16 cellular contexts compared by ENCODE assay signal in the genomic region with DNA sequence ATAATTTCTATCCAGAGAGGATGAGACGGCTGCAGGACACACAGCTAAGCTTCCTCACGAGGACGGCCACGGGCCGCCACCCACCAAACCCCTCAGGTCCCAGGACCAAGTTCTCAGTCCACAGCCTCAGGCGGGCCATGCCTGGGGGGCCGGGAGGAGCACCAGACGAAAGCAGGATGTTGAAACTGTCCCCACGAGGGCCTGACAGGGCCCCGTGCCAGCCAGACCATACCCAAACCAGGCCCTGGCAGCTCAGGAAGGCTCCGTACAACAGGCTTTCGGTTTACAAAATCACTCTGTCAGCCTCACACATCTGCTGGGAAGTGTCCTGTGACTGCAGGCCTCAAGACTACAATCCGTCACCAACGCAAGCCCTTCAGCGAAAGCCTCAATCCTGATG. TPM values are rescaled to one million over a fixed set of nuclear protein-coding genes. Genes with fewer than 3 reads are reported as not detected.
DNase-seq lines count a peak whose midpoint lies in the region; ATAC-seq and TF ChIP-seq lines count a peak whose summit lies in the region.
"Had no signal": no experiment of that assay in that cellular context is flagged by ENCODE, and none has a peak within 500 bp of the region (broad histone marks: within the 10 kb centered on the region; RNA-seq: fewer than 3 reads in every experiment).

No MANE protein-coding gene starts in this region.

- intact Hi-C loops in CD14-positive monocyte (cut with micrococcal nuclease) = loop anchor here (1.0 to 5.0 kb wide), 2 partner anchors 35 to 37 kb away; no protein-coding TSS in a partner anchor

- peaks cover 0 to 4% (median 0%) of the 10 kb centered on the region in 3 donors for H3K27me3 Mint-ChIP-seq in CD14-positive monocyte (ENCODE audit: low read depth in 3 of 3)
- H3K27me3 Mint-ChIP-seq: activated T-helper 17 cell treated with anti-CD3 and anti-CD28 coated beads, Interleukin-2, amount 50 U/mL, for 72 hours; brain; CD8-positive, alpha-beta memory T cell had no signal

- H3K27ac Mint-ChIP-seq in CD14-positive monocyte = peak overlapping the region; percentile 90 to 96 (median 95)
- H3K27ac Mint-ChIP-seq: activated T-helper 17 cell treated with anti-CD3 and anti-CD28 coated beads, Interleukin-2, amount 50 U/mL, for 72 hours; brain; CD8-positive, alpha-beta memory T cell; GM23338 had no signal

- TF ChIP-seq CTCF in CD14-positive monocyte (IDR thresholded peaks at IDR 0.05) = no peak

- H3K4me3 Mint-ChIP-seq in CD14-positive monocyte = peak overlapping the region in 1 of 2 donors; percentile 16
- H3K4me3 Mint-ChIP-seq: activated T-helper 17 cell treated with anti-CD3 and anti-CD28 coated beads, Interleukin-2, amount 50 U/mL, for 72 hours; brain; CD8-positive, alpha-beta memory T cell; GM23338 had no signal

- H3K4me1 Mint-ChIP-seq in CD14-positive monocyte = peaks cover 25% of the 10 kb centered on the region
- H3K4me1 Mint-ChIP-seq: activated T-helper 17 cell treated with anti-CD3 and anti-CD28 coated beads, Interleukin-2, amount 50 U/mL, for 72 hours; brain; CD8-positive, alpha-beta memory T cell; GM23338 had no signal

- DNase-seq in CD14-positive monocyte (ENCODE audit: low spot score) (peak; percentile 84), RPMI7951 (ENCODE audit: low read depth) (peak; percentile 56), medulla oblongata (ENCODE audit: extremely low spot score) (peak; percentile 70), HuH-7.5 (ENCODE audit: low spot score) (no peak)
- DNase-seq: activated CD4-positive, CD25-positive, alpha-beta regulatory T cell treated with anti-CD3 and anti-CD28 coated beads, Interleukin-2, amount 50 U/mL, for 72 hours; CD8-positive, alpha-beta memory T cell; foreskin keratinocyte; NCI-H1417 treated with DMSO at 0.1 percent for 48 hours; NCI-H748 treated with DMSO at 0.1 percent for 48 hours; occipital lobe had no signal

- no peaks in the 10 kb centered on the region for H3K9me3 Mint-ChIP-seq in CD14-positive monocyte
- H3K9me3 Mint-ChIP-seq: activated T-helper 17 cell treated with anti-CD3 and anti-CD28 coated beads, Interleukin-2, amount 50 U/mL, for 72 hours; brain; CD8-positive, alpha-beta memory T cell; GM23338 had no signal

- ATAC-seq in HG03280 (IDR thresholded peaks at IDR 0.05; ENCODE audit: unreplicated experiment) (no peak), HG03457 (IDR thresholded peaks at IDR 0.05; ENCODE audit: unreplicated experiment) (no peak)
- ATAC-seq: activated T-helper 17 cell treated with anti-CD3 and anti-CD28 coated beads, Interleukin-2, amount 50 U/mL, for 72 hours; GM23338 had no signal

- H3K36me3 Mint-ChIP-seq in CD14-positive monocyte = peaks cover 72 to 81% of the 10 kb centered on the region in 2 donors

RNA-seq across cellular contexts. Expression of gene TUBGCP2, which starts 14.5 kb away (rescaled TPM):
- 10 to 100 TPM; 25.9 to 39.3 TPM for polyA plus RNA-seq in CD14-positive monocyte
- total RNA-seq in RPMI7951 (2014; rRNA removed; shearing (Covaris generic)) = 42.0 and 43.3 TPM in 2 replicates

RNA-seq across cellular contexts. Expression of gene ZNF511, which starts 14.5 kb away (rescaled TPM):
- 100 to 1,000 TPM in 1 of 2 donors, 10 to 100 TPM in 1; 84.7 to 118 TPM for polyA plus RNA-seq in CD14-positive monocyte
- 33.9 and 57.6 TPM in 2 replicates for total RNA-seq in RPMI7951 (2014; rRNA removed; shearing (Covaris generic))

RNA-seq across cellular contexts. Expression of gene ADAM8, which starts 17.5 kb away (rescaled TPM):
- polyA plus RNA-seq in CD14-positive monocyte = 10 to 100 TPM; 32.7 to 72.8 TPM
- total RNA-seq in RPMI7951 (2014; rRNA removed; shearing (Covaris generic)) = 3.8 and 6.3 TPM in 2 replicates

RNA-seq across cellular contexts. Expression of gene CALY, which starts 42.5 kb away (rescaled TPM):
- not detected for polyA plus RNA-seq in CD14-positive monocyte
- total RNA-seq in RPMI7951 (2014; rRNA removed; shearing (Covaris generic)) = not detected in 2 replicates
- total RNA-seq: activated T-helper 17 cell treated with anti-CD3 and anti-CD28 coated beads, Interleukin-2, amount 50 U/mL, for 72 hours; foreskin keratinocyte had no signal
- polyA plus RNA-seq: foreskin keratinocyte had no signal

RNA-seq across cellular contexts. Expression of gene PRAP1, which starts 53.0 kb away (rescaled TPM):
- not detected for polyA plus RNA-seq in CD14-positive monocyte
- total RNA-seq in RPMI7951 (2014; rRNA removed; shearing (Covaris generic)) = not detected in 2 replicates
- total RNA-seq: activated T-helper 17 cell treated with anti-CD3 and anti-CD28 coated beads, Interleukin-2, amount 50 U/mL, for 72 hours; CD8-positive, alpha-beta memory T cell; foreskin keratinocyte; GM23338; kidney epithelial cell; occipital lobe had no signal
- polyA plus RNA-seq: CD8-positive, alpha-beta memory T cell; foreskin keratinocyte had no signal
